Comparison of ENCODE assay signal across 29 cellular contexts in the genomic region with DNA sequence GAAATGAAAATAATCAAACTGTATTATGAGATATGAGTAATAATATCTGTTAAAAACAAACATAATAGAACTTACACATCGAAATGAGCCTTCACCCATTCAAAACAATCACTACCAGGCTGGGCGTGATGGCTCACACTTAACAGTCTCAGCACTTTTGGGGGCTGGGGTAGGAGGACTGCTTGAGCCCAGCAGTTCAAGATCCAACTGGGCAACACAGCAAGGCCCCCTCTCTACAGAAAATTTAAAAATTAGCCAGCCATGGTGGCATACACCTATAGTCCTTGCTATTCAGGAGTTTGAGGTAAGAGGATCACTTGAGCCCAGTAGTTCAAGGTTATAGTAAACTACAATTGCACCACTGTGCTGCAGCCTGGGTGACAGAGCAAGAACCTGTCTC.
"Had no signal": no experiment of that assay in that cellular context is flagged by ENCODE, and none has a peak within 500 bp of the region (broad histone marks: within the 10 kb centered on the region; RNA-seq: fewer than 3 reads in every experiment).

No MANE protein-coding gene starts in this region.

- H3K27me3 Mint-ChIP-seq: naive B cell; natural killer cell treated with Interleukin-12 subunit alpha and Interleukin-12 subunit beta and Interleukin-15 and Interleukin-18, amount 100 ng/mL, for 72 hours; stimulated activated naive B cell treated with anti-CD40 and anti-IgM and Interleukin-4, amounts not matched to agents 10 μg/mL and 1 μg/mL and 100 μg/mL, for 72 hours; stimulated activated naive CD8-positive, alpha-beta T cell treated with anti-CD3 and anti-CD28 coated beads, Interleukin-15, Interleukin-2, amounts not matched to agents 100 ng/mL and 50 ng/mL, for 24 hours had no signal

- H3K4me3 Mint-ChIP-seq: immature natural killer cell; mesothelial cell of epicardium; naive B cell; natural killer cell treated with Interleukin-12 subunit alpha and Interleukin-12 subunit beta and Interleukin-15 and Interleukin-18, amount 100 ng/mL, for 72 hours; neural crest cell; stimulated activated naive B cell treated with anti-CD40 and anti-IgM and Interleukin-4, amounts not matched to agents 10 μg/mL and 1 μg/mL and 100 μg/mL, for 72 hours; stimulated activated naive CD8-positive, alpha-beta T cell treated with anti-CD3 and anti-CD28 coated beads, Interleukin-15, Interleukin-2, amounts not matched to agents 100 ng/mL and 50 ng/mL, for 24 hours had no signal

- H3K4me3 ChIP-seq: coronary artery, esophagus squamous epithelium, mucosa of descending colon, pancreas, right lobe of liver, thoracic aorta, tibial nerve, upper lobe of left lung had no signal

- FAIRE-seq: endothelial cell of umbilical vein, small intestine, urothelium cell line had no signal

- H3K27ac Mint-ChIP-seq: mesothelial cell of epicardium; naive B cell; natural killer cell treated with Interleukin-12 subunit alpha and Interleukin-12 subunit beta and Interleukin-15 and Interleukin-18, amount 100 ng/mL, for 72 hours; stimulated activated naive B cell treated with anti-CD40 and anti-IgM and Interleukin-4, amounts not matched to agents 10 μg/mL and 1 μg/mL and 100 μg/mL, for 72 hours; stimulated activated naive CD8-positive, alpha-beta T cell treated with anti-CD3 and anti-CD28 coated beads, Interleukin-15, Interleukin-2, amounts not matched to agents 100 ng/mL and 50 ng/mL, for 24 hours had no signal

- H3K36me3 Mint-ChIP-seq: immature natural killer cell; naive B cell; natural killer cell treated with Interleukin-12 subunit alpha and Interleukin-12 subunit beta and Interleukin-15 and Interleukin-18, amount 100 ng/mL, for 72 hours had no signal

- H3K27me3 ChIP-seq: esophagus squamous epithelium, neutrophil, pancreas, right lobe of liver, tibial nerve, upper lobe of left lung had no signal

- H3K27ac ChIP-seq: esophagus squamous epithelium, neutrophil, pancreas, right lobe of liver, tibial nerve, upper lobe of left lung had no signal

- ATAC-seq: mucosa of descending colon; natural killer cell treated with Interleukin-12 subunit alpha and Interleukin-12 subunit beta and Interleukin-15 and Interleukin-18, amount 100 ng/mL, for 72 hours; pancreas; stimulated activated naive B cell treated with anti-CD40 and anti-IgM and Interleukin-4, amounts not matched to agents 10 μg/mL and 1 μg/mL and 100 μg/mL, for 72 hours had no signal

- DNase-seq: dermis blood vessel endothelial cell; effector memory CD4-positive, alpha-beta T cell; erythroblast; esophagus squamous epithelium; foreskin melanocyte; hypothalamus; immature natural killer cell; islet precursor cell; kidney glomerular epithelial cell; mesenchymal stem cell; mucosa of descending colon; naive B cell; pancreas; right lobe of liver; small intestine; stimulated activated CD4-positive, alpha-beta T cell treated with anti-CD3 and anti-CD28 coated beads, Interleukin-15, amount 100 ng/mL, for 24 hours; stimulated activated CD4-positive, alpha-beta T cell treated with anti-CD3 and anti-CD28 coated beads, Interleukin-2, amount 100 ng/mL, for 48 hours; stimulated activated naive B cell treated with anti-CD40 and anti-IgM and Interleukin-4, amounts not matched to agents 10 μg/mL and 1 μg/mL and 100 μg/mL, for 72 hours; upper lobe of left lung had no signal

- H3K9me3 ChIP-seq: esophagus squamous epithelium, mucosa of descending colon, neutrophil, pancreas, right lobe of liver, thoracic aorta, tibial nerve, upper lobe of left lung had no signal

- H3K36me3 ChIP-seq: pancreas, right lobe of liver, thoracic aorta, upper lobe of left lung had no signal

- H3K9me3 Mint-ChIP-seq: immature natural killer cell; mesothelial cell of epicardium; naive B cell; natural killer cell treated with Interleukin-12 subunit alpha and Interleukin-12 subunit beta and Interleukin-15 and Interleukin-18, amount 100 ng/mL, for 72 hours; neural crest cell; stimulated activated naive B cell treated with anti-CD40 and anti-IgM and Interleukin-4, amounts not matched to agents 10 μg/mL and 1 μg/mL and 100 μg/mL, for 72 hours; stimulated activated naive CD8-positive, alpha-beta T cell treated with anti-CD3 and anti-CD28 coated beads, Interleukin-15, Interleukin-2, amounts not matched to agents 100 ng/mL and 50 ng/mL, for 24 hours had no signal

- H3K4me1 Mint-ChIP-seq: neural crest cell had no signal
